9 cellular contexts compared by ENCODE assay signal in the genomic region with DNA sequence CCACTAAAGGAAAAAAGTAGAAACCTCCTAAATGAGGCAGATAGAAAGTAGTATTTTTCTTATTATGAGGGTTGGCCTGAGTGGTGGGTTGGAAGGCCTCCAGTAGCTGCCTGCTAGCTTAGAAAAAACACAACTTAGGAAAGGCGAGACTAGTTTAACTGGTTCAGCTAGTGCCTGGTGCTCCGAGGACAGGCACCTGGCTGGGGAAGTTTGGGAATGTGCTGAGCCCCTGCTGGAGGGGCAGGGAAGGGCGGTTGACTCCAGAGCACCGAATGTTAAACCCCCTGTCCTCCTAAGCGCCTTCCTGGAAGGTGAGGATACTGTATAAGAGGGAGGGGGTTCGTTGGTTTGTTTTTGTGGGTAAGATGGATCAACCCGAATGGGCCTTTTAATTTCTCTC. TPM values are rescaled to one million over a fixed set of nuclear protein-coding genes. Genes with fewer than 3 reads are reported as not detected.
DNase-seq lines count a peak whose midpoint lies in the region; ATAC-seq and TF ChIP-seq lines count a peak whose summit lies in the region.
"Had no signal": no experiment of that assay in that cellular context is flagged by ENCODE, and none has a peak within 500 bp of the region (broad histone marks: within the 10 kb centered on the region; RNA-seq: fewer than 3 reads in every experiment).

No MANE protein-coding gene starts in this region.

- H2AK9ac ChIP-seq in IMR-90 (replicated peaks; ENCODE audit: low read depth, low read length, poor library complexity) = no peak overlapping the region

- H3K4me2 ChIP-seq in IMR-90 (ENCODE audit: low read depth, low read length) (no peak overlapping the region), neural progenitor cell (no peak overlapping the region)

- DNase-seq in Calu3 (peak; percentile 85), IMR-90 (no peak), neural progenitor cell (ENCODE audit: low spot score) (peak; percentile 47), left cardiac atrium (no peak)
- no peak for DNase-seq in effector memory CD8-positive, alpha-beta T cell
- no peak for DNase-seq in activated naive CD4-positive, alpha-beta T cell treated with anti-CD3 and anti-CD28 coated beads for 36 hours

- H3K4me1 ChIP-seq in IMR-90 (ENCODE audit: control insufficient read depth, insufficient read depth, low read length) = peaks cover 10% of the 10 kb centered on the region; the same call in 1 of the 2 replicates
- peaks cover 21% of the 10 kb centered on the region for H3K4me1 ChIP-seq in neural progenitor cell

- no peak overlapping the region for H3K56ac ChIP-seq in IMR-90 (ENCODE audit: extremely low read depth, insufficient read depth, low read length)

- no CpG with 5 or more reads among the region's 7 CpGs for WGBS in IMR-90 (ENCODE audit: extremely low coverage in 2 of 2, insufficient read length in 1 of 2), 2 experiments

- no peak overlapping the region for H4K5ac ChIP-seq in IMR-90 (ENCODE audit: low read depth, low read length)

- peaks cover 4% of the 10 kb centered on the region for H3F3A ChIP-seq in neural progenitor cell (ENCODE audit: low read depth)

- intact Hi-C loops in Calu3 (cut with micrococcal nuclease; ENCODE audit: unreplicated experiment) (loop anchor here (5.0 kb wide), 1 partner anchor 84 kb away; no protein-coding TSS in a partner anchor), IMR-90 (cut with micrococcal nuclease) (no loop called here), left cardiac atrium (cut with DNase I) (no loop called here)
- intact Hi-C loops in activated naive CD4-positive, alpha-beta T cell treated with anti-CD3 and anti-CD28 coated beads for 36 hours (cut with micrococcal nuclease) = no loop called here

- H3K4ac ChIP-seq in IMR-90 (ENCODE audit: low read depth, low read length) = no peak overlapping the region

- H3K4me3 ChIP-seq in IMR-90 (ENCODE audit: insufficient read depth, low read depth, low read length) (no peak overlapping the region), neural progenitor cell (no peak overlapping the region)

- POLR2A ChIA-PET in IMR-90 (lab: Charles Lee; ENCODE audit: unreplicated experiment) = no interaction called here

- no peak overlapping the region for H3K18ac ChIP-seq in IMR-90 (ENCODE audit: low read depth, low read length)

- no peak overlapping the region for H3K14ac ChIP-seq in IMR-90 (replicated peaks; ENCODE audit: low read depth, low read length)

- H2BK15ac ChIP-seq in IMR-90 (ENCODE audit: low read depth, low read length) = no peak overlapping the region

- H2BK20ac ChIP-seq in IMR-90 (ENCODE audit: low read depth, low read length) = no peak overlapping the region

- H3K27me3 ChIP-seq in IMR-90 (ENCODE audit: control insufficient read depth, insufficient read depth, low read length) = no peaks in the 10 kb centered on the region
- no peaks in the 10 kb centered on the region for H3K27me3 ChIP-seq in neural progenitor cell

- H3K27me3 Mint-ChIP-seq in Calu3 (ENCODE audit: unreplicated experiment) = no peaks in the 10 kb centered on the region
- H3K27me3 Mint-ChIP-seq in effector memory CD8-positive, alpha-beta T cell = no peaks in the 10 kb centered on the region
- peaks cover 2% of the 10 kb centered on the region for H3K27me3 Mint-ChIP-seq in neural progenitor cell (ENCODE audit: insufficient read depth, low read depth)
- no peaks in the 10 kb centered on the region for H3K27me3 Mint-ChIP-seq in activated naive CD4-positive, alpha-beta T cell treated with anti-CD3 and anti-CD28 coated beads for 36 hours (ENCODE audit: low read depth)

- H4K20me1 ChIP-seq in IMR-90 (ENCODE audit: insufficient read depth, low read length) (peaks cover 4% of the 10 kb centered on the region; the same call in 1 of the 2 replicates), neural progenitor cell (ENCODE audit: low read depth) (peaks cover 71% of the 10 kb centered on the region)

- in situ Hi-C loops in IMR-90 (cut with MboI; ENCODE audit: low sequenced_read_pairs) = no loop called here

- H3K9me3 Mint-ChIP-seq in Calu3 (ENCODE audit: low read depth, unreplicated experiment) (no peaks in the 10 kb centered on the region), neural progenitor cell (no peaks in the 10 kb centered on the region)
- no peaks in the 10 kb centered on the region for H3K9me3 Mint-ChIP-seq in effector memory CD8-positive, alpha-beta T cell
- H3K9me3 Mint-ChIP-seq in activated naive CD4-positive, alpha-beta T cell treated with anti-CD3 and anti-CD28 coated beads for 36 hours = no peaks in the 10 kb centered on the region

- no peak for TF ChIP-seq RAD21 in IMR-90 (IDR thresholded peaks at IDR 0.05; ENCODE audit: low read length)

- dilution Hi-C loops in IMR-90 (cut with HindIII; ENCODE audit: low sequenced_read_pairs, unreplicated experiment) = no loop called here

- ATAC-seq in IMR-90 (ENCODE audit: low read depth) = no peak
- ATAC-seq in effector memory CD8-positive, alpha-beta T cell (replicated peaks) = no peak
- no peak for ATAC-seq in left cardiac atrium
- ATAC-seq in HG02759 (IDR thresholded peaks at IDR 0.05; ENCODE audit: unreplicated experiment) = no peak
- ATAC-seq in HG03378 (IDR thresholded peaks at IDR 0.05; ENCODE audit: unreplicated experiment) = no peak

- peaks cover 15% of the 10 kb centered on the region for H3K79me2 ChIP-seq in neural progenitor cell (ENCODE audit: low read depth)

- H4K91ac ChIP-seq in IMR-90 (ENCODE audit: insufficient read depth, low read depth, low read length) = no peak overlapping the region

- no peak overlapping the region for H3K23ac ChIP-seq in IMR-90 (ENCODE audit: low read depth, low read length)

- no peak overlapping the region for H4K8ac ChIP-seq in IMR-90 (ENCODE audit: low read depth in 2 of 2, low read length in 2 of 2)

- H3K79me1 ChIP-seq in IMR-90 (ENCODE audit: low read depth in 1 of 2, low read length in 2 of 2) = peaks cover 12 to 46% of the 10 kb centered on the region in 2 experiments

- BruUV-seq in Calu3 (replicated peaks; lab: Mats Ljungman, UMichigan) (no TSS peak), IMR-90 (replicated peaks; lab: Mats Ljungman, UMichigan) (no TSS peak)

- H3K9me1 ChIP-seq in IMR-90 (ENCODE audit: insufficient read depth, low read length) = peaks cover 21% of the 10 kb centered on the region

- H3K4me3 Mint-ChIP-seq in Calu3 (ENCODE audit: low read depth, unreplicated experiment) (no peak overlapping the region), neural progenitor cell (no peak overlapping the region)
- no peak overlapping the region for H3K4me3 Mint-ChIP-seq in effector memory CD8-positive, alpha-beta T cell
- H3K4me3 Mint-ChIP-seq in activated naive CD4-positive, alpha-beta T cell treated with anti-CD3 and anti-CD28 coated beads for 36 hours = no peak overlapping the region

- no peak overlapping the region for H2AK5ac ChIP-seq in IMR-90 (ENCODE audit: low read depth, low read length)

- no peak for TF ChIP-seq POLR2A in IMR-90 (IDR thresholded peaks at IDR 0.05; ENCODE audit: low read depth, low read length)

- H3K9me3 ChIP-seq in IMR-90 (ENCODE audit: control insufficient read depth, insufficient read depth, low read length) (no peaks in the 10 kb centered on the region), neural progenitor cell (ENCODE audit: low read depth) (no peaks in the 10 kb centered on the region)

- no peak overlapping the region for H3K9ac ChIP-seq in IMR-90 (ENCODE audit: low read depth, low read length)
- H3K9ac ChIP-seq in neural progenitor cell = no peak overlapping the region

- peak; percentile 67 for TF ChIP-seq CTCF in Calu3 (IDR thresholded peaks at IDR 0.05; ENCODE audit: unreplicated experiment)
- TF ChIP-seq CTCF in IMR-90 (conservative IDR thresholded peaks at IDR 0.05; ENCODE audit: low read depth, low read length) = peak; percentile 13; the same call in 1 of the 2 replicates
- peak; percentile 50 for TF ChIP-seq CTCF in neural progenitor cell (IDR thresholded peaks at IDR 0.05)

- CTCF ChIA-PET in Calu3 (lab: Charles Lee) (interaction anchor here (0.5 to 2.5 kb wide), 7 partner anchors 13 to 161 kb away, joined by 3 to 20 read pairs (median 7); a partner anchor contains a TSS), IMR-90 (lab: Yijun Ruan, JAX) (interaction anchor here (0.9 kb wide), 1 partner anchor 15 kb away, joined by 4 read pairs; no protein-coding TSS in a partner anchor)
- CTCF ChIA-PET in activated naive CD4-positive, alpha-beta T cell treated with anti-CD3 and anti-CD28 coated beads for 36 hours (lab: Charles Lee) = interaction anchor here (0.7 to 5.7 kb wide), 2 partner anchors 14 to 25 kb away, joined by 4 to 65 read pairs; no protein-coding TSS in a partner anchor

- H3K36me3 ChIP-seq in IMR-90 (ENCODE audit: control insufficient read depth, insufficient read depth, low read length) (peaks cover 19% of the 10 kb centered on the region), neural progenitor cell (no peaks in the 10 kb centered on the region)

- peak overlapping the region; percentile 53 for H3K27ac Mint-ChIP-seq in Calu3 (ENCODE audit: unreplicated experiment)
- H3K27ac Mint-ChIP-seq in effector memory CD8-positive, alpha-beta T cell = peak overlapping the region; percentile 81 to 93
- H3K27ac Mint-ChIP-seq in neural progenitor cell = no peak overlapping the region
- H3K27ac Mint-ChIP-seq in activated naive CD4-positive, alpha-beta T cell treated with anti-CD3 and anti-CD28 coated beads for 36 hours = no peak overlapping the region

- H2AFZ ChIP-seq in IMR-90 (replicated peaks; ENCODE audit: low read length, poor library complexity) (no peak overlapping the region), neural progenitor cell (replicated peaks) (no peak overlapping the region)

- no peak overlapping the region for H2BK5ac ChIP-seq in IMR-90 (ENCODE audit: low read depth, low read length, poor library complexity, severe bottlenecking)

- H2BK120ac ChIP-seq in IMR-90 (ENCODE audit: low read depth, low read length) = no peak overlapping the region

- H3K4me1 Mint-ChIP-seq in Calu3 (ENCODE audit: low read depth, unreplicated experiment) (peaks cover 36% of the 10 kb centered on the region), neural progenitor cell (peaks cover 20% of the 10 kb centered on the region)
- H3K4me1 Mint-ChIP-seq in effector memory CD8-positive, alpha-beta T cell (ENCODE audit: low read depth in 2 of 2) = peaks cover 7 to 29% of the 10 kb centered on the region in 2 donors
- peaks cover 39% of the 10 kb centered on the region for H3K4me1 Mint-ChIP-seq in activated naive CD4-positive, alpha-beta T cell treated with anti-CD3 and anti-CD28 coated beads for 36 hours (ENCODE audit: low read depth)

- H3K27ac ChIP-seq in IMR-90 (ENCODE audit: insufficient read depth, low read length) (no peak overlapping the region), neural progenitor cell (no peak overlapping the region)

- H3K36me3 Mint-ChIP-seq in Calu3 (ENCODE audit: insufficient read depth, unreplicated experiment) = peaks cover 6% of the 10 kb centered on the region
- peaks cover 8% of the 10 kb centered on the region for H3K36me3 Mint-ChIP-seq in effector memory CD8-positive, alpha-beta T cell (ENCODE audit: insufficient read depth)
- H3K36me3 Mint-ChIP-seq in neural progenitor cell = peaks cover 8% of the 10 kb centered on the region
- peaks cover 2% of the 10 kb centered on the region for H3K36me3 Mint-ChIP-seq in activated naive CD4-positive, alpha-beta T cell treated with anti-CD3 and anti-CD28 coated beads for 36 hours (ENCODE audit: low read depth)

RNA-seq across cellular contexts. Expression of a gene that starts 19.9 kb away (rescaled TPM):
- total RNA-seq in Calu3 (2022) = 4.1 and 6.5 TPM in 2 replicates
- total RNA-seq in IMR-90 (2012; rRNA removed) = under 0.01 TPM in 1 of 2 replicates, not detected in the other
- polyA plus RNA-seq in IMR-90 (2012; rRNA removed) = 0.23 and 0.26 TPM in 2 replicates
- polyA plus RNA-seq in IMR-90 (2012; cell fraction: cytosol; rRNA removed) = 0.16 and 0.29 TPM in 2 replicates
- 0.78 and 1.1 TPM in 2 replicates for polyA plus RNA-seq in IMR-90 (2012; cell fraction: nucleus; rRNA removed; ENCODE audit: low replicate concordance)
- total RNA-seq in neural progenitor cell (ENCODE audit: low replicate concordance) = 0.60 and 3.8 TPM in 2 replicates
- total RNA-seq in left cardiac atrium = 10 to 100 TPM; 26.6 to 28.5 TPM
- under 1 TPM; 0.33 to 0.42 TPM for total RNA-seq in activated naive CD4-positive, alpha-beta T cell treated with anti-CD3 and anti-CD28 coated beads for 36 hours
- total RNA-seq: activated CD8-positive, alpha-beta memory T cell treated with anti-CD3 and anti-CD28 coated beads for 36 hours had no signal

RNA-seq across cellular contexts. Expression of a gene that starts 51.6 kb away (rescaled TPM):
- total RNA-seq in Calu3 (2022) (10.6 and 12.9 TPM in 2 replicates), IMR-90 (2012; rRNA removed) (16.0 and 16.9 TPM in 2 replicates), neural progenitor cell (ENCODE audit: low replicate concordance) (26.2 and 35.4 TPM in 2 replicates), left cardiac atrium (1 to 10 TPM; 5.9 to 6.8 TPM)
- 3.7 and 3.8 TPM in 2 replicates for polyA plus RNA-seq in IMR-90 (2012; rRNA removed)
- 1.3 and 1.8 TPM in 2 replicates for polyA plus RNA-seq in IMR-90 (2012; cell fraction: cytosol; rRNA removed)
- polyA plus RNA-seq in IMR-90 (2012; cell fraction: nucleus; rRNA removed; ENCODE audit: low replicate concordance) = 0.61 and 2.5 TPM in 2 replicates
- 10 to 100 TPM; 20.2 to 20.9 TPM for total RNA-seq in activated naive CD4-positive, alpha-beta T cell treated with anti-CD3 and anti-CD28 coated beads for 36 hours

Comparison
In these comparisons a context has a peak if more than half of its experiments do, and no peak if none do; other contexts are left out.
1. DNase-seq: peak in Calu3 (single experiment) and neural progenitor cell (single experiment); none in IMR-90 (single experiment), effector memory CD8-positive, alpha-beta T cell (0 of 3), left cardiac atrium (single experiment) and activated naive CD4-positive, alpha-beta T cell treated with anti-CD3 and anti-CD28 coated beads for 36 hours (single experiment).
2. H3K27ac Mint-ChIP-seq: peak in Calu3 (single experiment) and effector memory CD8-positive, alpha-beta T cell (2 of 2); none in neural progenitor cell (single experiment) and activated naive CD4-positive, alpha-beta T cell treated with anti-CD3 and anti-CD28 coated beads for 36 hours (single experiment).
3. CTCF ChIP-seq: peak in every context shown above with its lines; median percentile 67 in Calu3; 50 in neural progenitor cell; 13 in IMR-90.